Comparison of ENCODE assay signal across 8 cellular contexts in the genomic region with DNA sequence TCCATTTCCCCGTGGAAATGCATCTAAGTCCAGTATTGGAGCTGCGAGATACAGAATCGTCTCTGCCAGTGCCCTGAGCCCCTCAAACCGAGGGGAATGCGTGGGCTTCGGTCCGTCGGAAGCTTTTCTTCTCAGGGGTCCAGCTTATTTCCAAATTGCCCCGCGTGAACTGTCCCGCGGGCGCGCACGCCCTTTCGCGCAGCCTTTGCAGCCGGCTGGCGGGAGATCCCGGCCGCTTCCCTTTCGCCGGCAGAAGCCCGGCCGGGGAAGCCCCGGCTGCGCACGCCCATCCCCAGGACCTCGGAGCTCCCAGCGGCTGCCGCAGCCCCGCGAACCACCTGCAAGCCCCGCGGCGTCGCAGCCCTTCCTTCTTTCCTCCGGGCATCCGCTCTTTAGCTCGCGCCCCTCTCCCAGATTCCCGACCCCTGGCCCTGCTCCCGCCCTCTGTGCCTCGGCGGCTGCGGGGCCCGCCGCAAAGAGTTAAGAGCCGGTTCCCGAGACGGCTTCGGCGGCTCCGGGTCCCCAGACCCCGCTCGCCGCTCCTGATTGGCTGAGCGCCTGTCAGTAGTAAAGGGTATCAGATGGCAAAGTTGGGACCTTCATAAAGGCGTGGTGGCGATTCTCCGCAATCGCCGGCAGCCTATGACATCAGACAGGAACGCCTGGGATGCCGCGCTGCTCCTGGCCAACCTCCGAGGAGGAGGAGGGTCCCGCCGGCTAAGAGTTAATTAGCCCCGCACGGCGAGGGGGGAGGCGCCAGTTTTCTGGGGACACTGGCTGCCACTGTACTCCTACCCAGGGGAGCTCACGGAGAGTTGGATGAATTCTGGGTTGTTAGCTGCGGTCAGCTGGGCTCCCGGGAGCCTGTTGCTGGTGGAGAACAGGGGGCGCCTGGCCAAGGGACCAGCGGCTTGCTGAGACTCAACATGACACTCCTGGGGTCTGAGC. TPM values are rescaled to one million over a fixed set of nuclear protein-coding genes. Genes with fewer than 3 reads are reported as not detected.
DNase-seq lines count a peak whose midpoint lies in the region; ATAC-seq and TF ChIP-seq lines count a peak whose summit lies in the region.

A gene with protein sequence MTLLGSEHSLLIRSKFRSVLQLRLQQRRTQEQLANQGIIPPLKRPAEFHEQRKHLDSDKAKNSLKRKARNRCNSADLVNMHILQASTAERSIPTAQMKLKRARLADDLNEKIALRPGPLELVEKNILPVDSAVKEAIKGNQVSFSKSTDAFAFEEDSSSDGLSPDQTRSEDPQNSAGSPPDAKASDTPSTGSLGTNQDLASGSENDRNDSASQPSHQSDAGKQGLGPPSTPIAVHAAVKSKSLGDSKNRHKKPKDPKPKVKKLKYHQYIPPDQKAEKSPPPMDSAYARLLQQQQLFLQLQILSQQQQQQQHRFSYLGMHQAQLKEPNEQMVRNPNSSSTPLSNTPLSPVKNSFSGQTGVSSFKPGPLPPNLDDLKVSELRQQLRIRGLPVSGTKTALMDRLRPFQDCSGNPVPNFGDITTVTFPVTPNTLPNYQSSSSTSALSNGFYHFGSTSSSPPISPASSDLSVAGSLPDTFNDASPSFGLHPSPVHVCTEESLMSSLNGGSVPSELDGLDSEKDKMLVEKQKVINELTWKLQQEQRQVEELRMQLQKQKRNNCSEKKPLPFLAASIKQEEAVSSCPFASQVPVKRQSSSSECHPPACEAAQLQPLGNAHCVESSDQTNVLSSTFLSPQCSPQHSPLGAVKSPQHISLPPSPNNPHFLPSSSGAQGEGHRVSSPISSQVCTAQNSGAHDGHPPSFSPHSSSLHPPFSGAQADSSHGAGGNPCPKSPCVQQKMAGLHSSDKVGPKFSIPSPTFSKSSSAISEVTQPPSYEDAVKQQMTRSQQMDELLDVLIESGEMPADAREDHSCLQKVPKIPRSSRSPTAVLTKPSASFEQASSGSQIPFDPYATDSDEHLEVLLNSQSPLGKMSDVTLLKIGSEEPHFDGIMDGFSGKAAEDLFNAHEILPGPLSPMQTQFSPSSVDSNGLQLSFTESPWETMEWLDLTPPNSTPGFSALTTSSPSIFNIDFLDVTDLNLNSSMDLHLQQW (plus strand): TSS at position 628 of the 948 bp plus-strand sequence. CDS start 299 bp downstream, at position 927.

- peak within 1 kb of the TSS; percentile 96 for H2AFZ ChIP-seq in smooth muscle cell (ENCODE audit: low read depth)

- peak; percentile 41 for DNase-seq in amniotic stem cell (lab: John Stamatoyannopoulos, UW)
- DNase-seq in smooth muscle cell (lab: John Stamatoyannopoulos, UW; ENCODE audit: unreplicated experiment) = peak; percentile 28
- no peak for DNase-seq in stimulated activated CD4-positive, alpha-beta T cell treated with anti-CD3 and anti-CD28 coated beads, Interleukin-2, amount 100 ng/mL, for 48 hours
- no peak for DNase-seq in kidney glomerular epithelial cell (lab: John Stamatoyannopoulos, UW)

- peak within 1 kb of the TSS; percentile 45 for H3K9ac ChIP-seq in iPS-18a (ENCODE audit: low read length)
- H3K9ac ChIP-seq in smooth muscle cell (ENCODE audit: low read depth) = peak within 1 kb of the TSS; percentile 21

- H3K36me3 ChIP-seq in iPS-18a (ENCODE audit: control insufficient read depth, low read depth, low read length) (no peaks in the 10 kb centered on the region), smooth muscle cell (ENCODE audit: low read depth) (no peaks in the 10 kb centered on the region)

- H3K27me3 ChIP-seq in iPS-18a (ENCODE audit: control insufficient read depth, insufficient read depth, low read length) = peaks cover 32% of the 10 kb centered on the region
- no peaks in the 10 kb centered on the region for H3K27me3 ChIP-seq in smooth muscle cell (ENCODE audit: low read depth)

- no peaks in the 10 kb centered on the region for H3K4me1 ChIP-seq in iPS-18a (ENCODE audit: control insufficient read depth, low read depth, low read length)
- no peaks in the 10 kb centered on the region for H3K4me1 ChIP-seq in smooth muscle cell (ENCODE audit: low read depth)

- H3K4me3 ChIP-seq in iPS-18a (ENCODE audit: low read length) (peak within 1 kb of the TSS; percentile 90), smooth muscle cell (peak within 1 kb of the TSS; percentile 66)

- H3K9me3 ChIP-seq in iPS-18a (ENCODE audit: control insufficient read depth, low read depth, low read length) = no peaks in the 10 kb centered on the region
- H3K9me3 ChIP-seq in smooth muscle cell (replicated peaks; ENCODE audit: low read depth) = no peaks in the 10 kb centered on the region

- ATAC-seq in GM19463 (IDR thresholded peaks at IDR 0.05; ENCODE audit: unreplicated experiment) (peak; percentile 63), HG03139 (IDR thresholded peaks at IDR 0.05; ENCODE audit: unreplicated experiment) (no peak), HG03469 (IDR thresholded peaks at IDR 0.05; ENCODE audit: unreplicated experiment) (no peak)

- peak within 1 kb of the TSS; percentile 98 for H3K4me2 ChIP-seq in smooth muscle cell

- 2% methylated on average over 76 of the region's 78 CpGs for WGBS in smooth muscle cell (ENCODE audit: low lambda C conversion rate)

- H3F3A ChIP-seq in smooth muscle cell (ENCODE audit: low read depth) = peaks cover 13% of the 10 kb centered on the region

- no peaks in the 10 kb centered on the region for H4K20me1 ChIP-seq in smooth muscle cell (ENCODE audit: low read depth)

- H3K79me2 ChIP-seq in smooth muscle cell (ENCODE audit: low read depth) = no peaks in the 10 kb centered on the region

- H3K27ac ChIP-seq in iPS-18a (ENCODE audit: low read length) (no peak within 1 kb of the TSS), smooth muscle cell (ENCODE audit: low read depth) (no peak within 1 kb of the TSS)

- no peak for TF ChIP-seq CTCF in smooth muscle cell (IDR thresholded peaks at IDR 0.05; ENCODE audit: borderline replicate concordance, insufficient read depth, poor library complexity, severe bottlenecking)

RNA-seq across cellular contexts. Expression of the gene that starts here (rescaled TPM):
- 0.99 and 1.8 TPM in 2 replicates for total RNA-seq in smooth muscle cell
- polyA plus RNA-seq in smooth muscle cell = 0.58 and 2.3 TPM in 2 replicates

Comparison
In these comparisons a context has a peak if more than half of its experiments do, and no peak if none do; other contexts are left out.
1. DNase-seq: peak in amniotic stem cell (single experiment) and smooth muscle cell (single experiment); none in stimulated activated CD4-positive, alpha-beta T cell treated with anti-CD3 and anti-CD28 coated beads, Interleukin-2, amount 100 ng/mL, for 48 hours (0 of 2) and kidney glomerular epithelial cell (single experiment).